Comparison of ENCODE assay signal across 35 cellular contexts in genomic region chr5:24693609-24694008, GRCh38. TPM values are rescaled to one million over a fixed set of nuclear protein-coding genes. Genes with fewer than 3 reads are reported as not detected.
"Had no signal": no experiment of that assay in that cellular context is flagged by ENCODE, and none has a peak within 500 bp of the region (broad histone marks: within the 10 kb centered on the region; RNA-seq: fewer than 3 reads in every experiment).

No MANE protein-coding gene starts in this region.

- DNase-seq: activated B cell treated with CpG ODN at 0.5 μM for 24 hours; activated CD4-positive, alpha-beta T cell treated with anti-CD3 and anti-CD28 coated beads for 48 hours; activated CD4-positive, alpha-beta T cell treated with anti-CD3 and anti-CD28 coated beads, Interleukin-2, amount 50 U/mL, for 1 hour; activated CD4-positive, alpha-beta T cell treated with anti-CD3 and anti-CD28 coated beads, Interleukin-2, amount 50 U/mL, for 48 hours; activated CD8-positive, alpha-beta memory T cell treated with anti-CD3 and anti-CD28 coated beads for 24 hours; activated CD8-positive, alpha-beta T cell treated with anti-CD3 and anti-CD28 coated beads for 36 hours; activated effector memory CD4-positive, alpha-beta T cell treated with anti-CD3 and anti-CD28 coated beads, Interleukin-2, amount 50 U/mL, for 16 hours; activated naive CD4-positive, alpha-beta T cell treated with anti-CD3 and anti-CD28 coated beads for 36 hours; activated naive CD8-positive, alpha-beta T cell treated with anti-CD3 and anti-CD28 coated beads for 36 hours; activated naive CD8-positive, alpha-beta T cell treated with anti-CD3 and anti-CD28 coated beads, Interleukin-2, amount 50 U/mL, for 24 hours; activated T-cell treated with anti-CD3 and anti-CD28 coated beads, Interleukin-2, amount 50 U/mL, for 4 hours; adrenal gland; amygdala; aorta; body of pancreas; caudate nucleus; cortex of kidney; dermis blood vessel endothelial cell; effector CD4-positive, alpha-beta T cell; effector memory CD8-positive, alpha-beta T cell; esophagus squamous epithelium; foreskin fibroblast; head of caudate nucleus; T-helper 1 cell; T-helper 17 cell; T1000; WERI-Rb-1 had no signal

- H3K27me3 ChIP-seq: adrenal gland, body of pancreas, esophagus squamous epithelium had no signal

- H3K9me3 ChIP-seq: adrenal gland, body of pancreas had no signal

- H3K36me3 Mint-ChIP-seq: activated naive CD4-positive, alpha-beta T cell treated with anti-CD3 and anti-CD28 coated beads, Interleukin-2, amount 50 U/mL, for 24 hours; activated naive CD8-positive, alpha-beta T cell treated with anti-CD3 and anti-CD28 coated beads for 36 hours had no signal

- H3K27me3 Mint-ChIP-seq: activated B cell treated with CpG ODN at 0.5 μM for 24 hours; activated CD8-positive, alpha-beta T cell treated with anti-CD3 and anti-CD28 coated beads for 36 hours; activated naive CD4-positive, alpha-beta T cell treated with anti-CD3 and anti-CD28 coated beads, Interleukin-2, amount 50 U/mL, for 24 hours; activated naive CD8-positive, alpha-beta T cell treated with anti-CD3 and anti-CD28 coated beads for 36 hours; activated naive CD8-positive, alpha-beta T cell treated with anti-CD3 and anti-CD28 coated beads, Interleukin-2, amount 50 U/mL, for 24 hours; effector memory CD8-positive, alpha-beta T cell; T-helper 17 cell had no signal

- H3K4me1 ChIP-seq: adrenal gland, body of pancreas, esophagus squamous epithelium had no signal

- H3K4me3 ChIP-seq: adrenal gland, body of pancreas, esophagus squamous epithelium had no signal

- H3K4me3 Mint-ChIP-seq: activated B cell treated with CpG ODN at 0.5 μM for 24 hours; activated CD8-positive, alpha-beta T cell treated with anti-CD3 and anti-CD28 coated beads for 36 hours; activated naive CD4-positive, alpha-beta T cell treated with anti-CD3 and anti-CD28 coated beads for 36 hours; activated naive CD4-positive, alpha-beta T cell treated with anti-CD3 and anti-CD28 coated beads, Interleukin-2, amount 50 U/mL, for 24 hours; activated naive CD8-positive, alpha-beta T cell treated with anti-CD3 and anti-CD28 coated beads for 36 hours; activated naive CD8-positive, alpha-beta T cell treated with anti-CD3 and anti-CD28 coated beads, Interleukin-2, amount 50 U/mL, for 24 hours; activated T-cell treated with anti-CD3 and anti-CD28 coated beads, Interleukin-2, amount 50 U/mL, for 4 hours; activated T-helper 1 cell treated with anti-CD3 and anti-CD28 coated beads, Interleukin-12 subunit alpha, Interleukin-12 subunit beta, Interleukin-2, Interleukin-4 antibody, amounts not matched to agents 30 ng/mL and 10 ng/mL and 1 ng/mL, durations not matched to agents 14 hours and 24 hours and 36 hours; effector memory CD8-positive, alpha-beta T cell; T-helper 17 cell; T-helper 2 cell treated with Interferon-gamma antibody and Interleukin-4, amounts not matched to agents 5 μg/mL and 100 μg/mL, for 36 hours had no signal

- ATAC-seq: activated CD4-positive, CD25-positive, alpha-beta regulatory T cell treated with anti-CD3 and anti-CD28 coated beads, Interleukin-2, amount 50 U/mL, for 24 hours; activated CD8-positive, alpha-beta T cell treated with anti-CD3 and anti-CD28 coated beads for 36 hours; activated naive CD8-positive, alpha-beta T cell treated with anti-CD3 and anti-CD28 coated beads, Interleukin-2, amount 50 U/mL, for 24 hours; activated T-cell treated with anti-CD3 and anti-CD28 coated beads, Interleukin-2, amount 50 U/mL, for 4 hours; body of pancreas; effector memory CD8-positive, alpha-beta T cell; T-helper 17 cell had no signal

- H3K36me3 ChIP-seq: adrenal gland, esophagus squamous epithelium, WERI-Rb-1 had no signal

- H3K27ac Mint-ChIP-seq: activated B cell treated with CpG ODN at 0.5 μM for 24 hours; activated CD8-positive, alpha-beta T cell treated with anti-CD3 and anti-CD28 coated beads for 36 hours; activated naive CD4-positive, alpha-beta T cell treated with anti-CD3 and anti-CD28 coated beads for 36 hours; activated naive CD4-positive, alpha-beta T cell treated with anti-CD3 and anti-CD28 coated beads, Interleukin-2, amount 50 U/mL, for 24 hours; activated naive CD8-positive, alpha-beta T cell treated with anti-CD3 and anti-CD28 coated beads for 36 hours; activated naive CD8-positive, alpha-beta T cell treated with anti-CD3 and anti-CD28 coated beads, Interleukin-2, amount 50 U/mL, for 24 hours; activated T-helper 1 cell treated with anti-CD3 and anti-CD28 coated beads, Interleukin-12 subunit alpha, Interleukin-12 subunit beta, Interleukin-2, Interleukin-4 antibody, amounts not matched to agents 30 ng/mL and 10 ng/mL and 1 ng/mL, durations not matched to agents 14 hours and 24 hours and 36 hours; activated T-helper 2 cell treated with anti-CD3 and anti-CD28 coated beads, Interferon-gamma antibody, Interleukin-2, Interleukin-4, amounts not matched to agents 10 μg/mL and 5 μg/mL and 100 μg/mL, durations not matched to agents 14 hours and 24 hours and 36 hours; effector memory CD8-positive, alpha-beta T cell; T-helper 17 cell; T-helper 2 cell treated with Interferon-gamma antibody and Interleukin-4, amounts not matched to agents 5 μg/mL and 100 μg/mL, for 36 hours had no signal

- H3K4me1 Mint-ChIP-seq: activated B cell treated with CpG ODN at 0.5 μM for 24 hours; activated naive CD4-positive, alpha-beta T cell treated with anti-CD3 and anti-CD28 coated beads, Interleukin-2, amount 50 U/mL, for 24 hours; activated naive CD8-positive, alpha-beta T cell treated with anti-CD3 and anti-CD28 coated beads for 36 hours; activated naive CD8-positive, alpha-beta T cell treated with anti-CD3 and anti-CD28 coated beads, Interleukin-2, amount 50 U/mL, for 24 hours; T-helper 17 cell had no signal

- H3K27ac ChIP-seq: adrenal gland, body of pancreas, esophagus squamous epithelium, WERI-Rb-1 had no signal

- FAIRE-seq: colon, frontal cortex had no signal

RNA-seq across cellular contexts. Expression of gene CDH10, which starts 48.8 kb away (rescaled TPM):
- total RNA-seq: activated B cell treated with CpG ODN at 0.5 μM for 24 hours; activated CD8-positive, alpha-beta T cell treated with anti-CD3 and anti-CD28 coated beads for 36 hours; activated naive CD4-positive, alpha-beta T cell treated with anti-CD3 and anti-CD28 coated beads for 36 hours; activated naive CD8-positive, alpha-beta T cell treated with anti-CD3 and anti-CD28 coated beads for 36 hours; activated T-cell treated with anti-CD3 and anti-CD28 coated beads, Interleukin-2, amount 50 U/mL, for 4 hours; activated T-helper 1 cell treated with anti-CD3 and anti-CD28 coated beads, Interleukin-12 subunit alpha, Interleukin-12 subunit beta, Interleukin-2, Interleukin-4 antibody, amounts not matched to agents 30 ng/mL and 10 ng/mL and 1 ng/mL, durations not matched to agents 14 hours and 24 hours and 36 hours; activated T-helper 2 cell treated with anti-CD3 and anti-CD28 coated beads, Interferon-gamma antibody, Interleukin-2, Interleukin-4, amounts not matched to agents 10 μg/mL and 5 μg/mL and 100 μg/mL, durations not matched to agents 14 hours and 24 hours and 36 hours; aorta; chondrocyte; dermis blood vessel endothelial cell; T-helper 17 cell had no signal
